28 cellular contexts compared by ENCODE assay signal in genomic region chr6:149218915-149219314, GRCh38.
A peak's percentile ranks its signal among the peaks of the same experiment; 100 is the strongest.
DNase-seq lines count a peak whose midpoint lies in the region; ATAC-seq and TF ChIP-seq lines count a peak whose summit lies in the region.
"Had no signal": no experiment of that assay in that cellular context is flagged by ENCODE, and none has a peak within 500 bp of the region (broad histone marks: within the 10 kb centered on the region; RNA-seq: fewer than 3 reads in every experiment).

No MANE protein-coding gene starts in this region.

- peaks cover 6% of the 10 kb centered on the region for H3K4me1 ChIP-seq in Caco-2
- H3K4me1 ChIP-seq: gastrocnemius medialis had no signal

- CTCF ChIA-PET in activated CD4-positive, alpha-beta memory T cell treated with anti-CD3 and anti-CD28 coated beads, Interleukin-2, amount 10 ng/mL, durations not matched to agents 7 days and 5 days (lab: Charles Lee), result no interaction called here
- CTCF ChIA-PET in Caco-2 (lab: Charles Lee), result no interaction called here

- BruUV-seq in Caco-2 (replicated peaks; lab: Mats Ljungman, UMichigan), result no TSS peak

- no peak for ATAC-seq in natural killer cell treated with Interleukin-12 subunit alpha and Interleukin-12 subunit beta and Interleukin-15 and Interleukin-18, amount 100 ng/mL, for 72 hours
- ATAC-seq in natural killer cell, result no peak
- ATAC-seq in stimulated activated memory B cell treated with anti-CD40 and anti-IgM and Interleukin-4, amounts not matched to agents 10 μg/mL and 1 μg/mL and 100 μg/mL, for 72 hours, result peak; percentile 71
- ATAC-seq: body of pancreas; gastrocnemius medialis; HepG2; left cardiac atrium; naive thymus-derived CD8-positive, alpha-beta T cell had no signal

- peak overlapping the region; percentile 78 for H3K27ac Mint-ChIP-seq in natural killer cell treated with Interleukin-12 subunit alpha and Interleukin-12 subunit beta and Interleukin-15 and Interleukin-18, amount 100 ng/mL, for 72 hours
- H3K27ac Mint-ChIP-seq in natural killer cell, result no peak overlapping the region
- peak overlapping the region; percentile 63 for H3K27ac Mint-ChIP-seq in activated CD4-positive, alpha-beta memory T cell treated with anti-CD3 and anti-CD28 coated beads, Interleukin-2, amount 10 ng/mL, durations not matched to agents 7 days and 5 days
- H3K27ac Mint-ChIP-seq in brain, result peak overlapping the region in 3 of 5 experiments; percentile 14 to 96 (median 46)
- H3K27ac Mint-ChIP-seq in stimulated activated memory B cell treated with anti-CD40 and anti-IgM and Interleukin-4, amounts not matched to agents 10 μg/mL and 1 μg/mL and 100 μg/mL, for 72 hours, result peak overlapping the region; percentile 87
- H3K27ac Mint-ChIP-seq in Caco-2 (ENCODE audit: unreplicated experiment), result no peak overlapping the region

- intact Hi-C loops in natural killer cell (cut with micrococcal nuclease), result no loop called here
- intact Hi-C loops in Caco-2 (cut with micrococcal nuclease; ENCODE audit: unreplicated experiment), result no loop called here

- no peaks in the 10 kb centered on the region for H3K36me3 ChIP-seq in Caco-2 (ENCODE audit: control insufficient read depth, insufficient read depth, low read length)
- H3K36me3 ChIP-seq: gastrocnemius medialis had no signal

- no peak for TF ChIP-seq CTCF in natural killer cell (IDR thresholded peaks at IDR 0.05)
- TF ChIP-seq CTCF in brain (conservative IDR thresholded peaks at IDR 0.05), result no peak
- no peak for TF ChIP-seq CTCF in Caco-2 (IDR thresholded peaks at IDR 0.05; ENCODE audit: insufficient read depth in 1 of 2, low read depth in 1 of 2, low read length in 1 of 2, severe bottlenecking in 1 of 2, unreplicated experiment in 1 of 2)

- H3K27me3 Mint-ChIP-seq in natural killer cell treated with Interleukin-12 subunit alpha and Interleukin-12 subunit beta and Interleukin-15 and Interleukin-18, amount 100 ng/mL, for 72 hours, result no peaks in the 10 kb centered on the region
- H3K27me3 Mint-ChIP-seq in natural killer cell (ENCODE audit: low read depth in 2 of 2), result no peaks in the 10 kb centered on the region
- no peaks in the 10 kb centered on the region for H3K27me3 Mint-ChIP-seq in activated CD4-positive, alpha-beta memory T cell treated with anti-CD3 and anti-CD28 coated beads, Interleukin-2, amount 10 ng/mL, durations not matched to agents 7 days and 5 days
- no peaks in the 10 kb centered on the region for H3K27me3 Mint-ChIP-seq in brain
- no peaks in the 10 kb centered on the region for H3K27me3 Mint-ChIP-seq in stimulated activated memory B cell treated with anti-CD40 and anti-IgM and Interleukin-4, amounts not matched to agents 10 μg/mL and 1 μg/mL and 100 μg/mL, for 72 hours
- no peaks in the 10 kb centered on the region for H3K27me3 Mint-ChIP-seq in Caco-2 (ENCODE audit: insufficient read depth, unreplicated experiment)
- H3K27me3 Mint-ChIP-seq: naive thymus-derived CD8-positive, alpha-beta T cell had no signal

- H3K4me3 Mint-ChIP-seq in natural killer cell treated with Interleukin-12 subunit alpha and Interleukin-12 subunit beta and Interleukin-15 and Interleukin-18, amount 100 ng/mL, for 72 hours, result peak overlapping the region; percentile 40
- H3K4me3 Mint-ChIP-seq in natural killer cell (no peak overlapping the region), brain (peak overlapping the region in 2 of 5 experiments; percentile 23 to 67), Caco-2 (ENCODE audit: unreplicated experiment) (no peak overlapping the region)
- H3K4me3 Mint-ChIP-seq in activated CD4-positive, alpha-beta memory T cell treated with anti-CD3 and anti-CD28 coated beads, Interleukin-2, amount 10 ng/mL, durations not matched to agents 7 days and 5 days, result no peak overlapping the region
- H3K4me3 Mint-ChIP-seq in stimulated activated memory B cell treated with anti-CD40 and anti-IgM and Interleukin-4, amounts not matched to agents 10 μg/mL and 1 μg/mL and 100 μg/mL, for 72 hours, result peak overlapping the region; percentile 50
- H3K4me3 Mint-ChIP-seq: naive thymus-derived CD8-positive, alpha-beta T cell had no signal

- H3K36me3 Mint-ChIP-seq in natural killer cell treated with Interleukin-12 subunit alpha and Interleukin-12 subunit beta and Interleukin-15 and Interleukin-18, amount 100 ng/mL, for 72 hours, result no peaks in the 10 kb centered on the region
- H3K36me3 Mint-ChIP-seq in natural killer cell (no peaks in the 10 kb centered on the region), brain (no peaks in the 10 kb centered on the region), Caco-2 (ENCODE audit: insufficient read depth, unreplicated experiment) (no peaks in the 10 kb centered on the region)
- H3K36me3 Mint-ChIP-seq in activated CD4-positive, alpha-beta memory T cell treated with anti-CD3 and anti-CD28 coated beads, Interleukin-2, amount 10 ng/mL, durations not matched to agents 7 days and 5 days (ENCODE audit: low read depth), result peaks cover 43% of the 10 kb centered on the region
- H3K36me3 Mint-ChIP-seq in stimulated activated memory B cell treated with anti-CD40 and anti-IgM and Interleukin-4, amounts not matched to agents 10 μg/mL and 1 μg/mL and 100 μg/mL, for 72 hours, result no peaks in the 10 kb centered on the region

- H3K27me3 ChIP-seq in Caco-2 (replicated peaks; ENCODE audit: control insufficient read depth, insufficient read depth, low read length), result no peaks in the 10 kb centered on the region
- H3K27me3 ChIP-seq: body of pancreas, gastrocnemius medialis, testis had no signal

- peaks cover 15 to 25% of the 10 kb centered on the region in 2 donors for H3K4me1 Mint-ChIP-seq in natural killer cell treated with Interleukin-12 subunit alpha and Interleukin-12 subunit beta and Interleukin-15 and Interleukin-18, amount 100 ng/mL, for 72 hours (ENCODE audit: low read depth in 2 of 2)
- H3K4me1 Mint-ChIP-seq in natural killer cell (no peaks in the 10 kb centered on the region), brain (peaks cover 45% of the 10 kb centered on the region), Caco-2 (ENCODE audit: low read depth, unreplicated experiment) (peaks cover 4% of the 10 kb centered on the region)
- peaks cover 43% of the 10 kb centered on the region for H3K4me1 Mint-ChIP-seq in activated CD4-positive, alpha-beta memory T cell treated with anti-CD3 and anti-CD28 coated beads, Interleukin-2, amount 10 ng/mL, durations not matched to agents 7 days and 5 days
- peaks cover 11% of the 10 kb centered on the region for H3K4me1 Mint-ChIP-seq in stimulated activated memory B cell treated with anti-CD40 and anti-IgM and Interleukin-4, amounts not matched to agents 10 μg/mL and 1 μg/mL and 100 μg/mL, for 72 hours

- no peaks in the 10 kb centered on the region for H3K9me3 Mint-ChIP-seq in natural killer cell treated with Interleukin-12 subunit alpha and Interleukin-12 subunit beta and Interleukin-15 and Interleukin-18, amount 100 ng/mL, for 72 hours
- H3K9me3 Mint-ChIP-seq in natural killer cell, result no peaks in the 10 kb centered on the region
- peaks cover 7% of the 10 kb centered on the region for H3K9me3 Mint-ChIP-seq in activated CD4-positive, alpha-beta memory T cell treated with anti-CD3 and anti-CD28 coated beads, Interleukin-2, amount 10 ng/mL, durations not matched to agents 7 days and 5 days
- H3K9me3 Mint-ChIP-seq in brain, result no peaks in the 10 kb centered on the region
- H3K9me3 Mint-ChIP-seq in stimulated activated memory B cell treated with anti-CD40 and anti-IgM and Interleukin-4, amounts not matched to agents 10 μg/mL and 1 μg/mL and 100 μg/mL, for 72 hours, result no peaks in the 10 kb centered on the region
- no peaks in the 10 kb centered on the region for H3K9me3 Mint-ChIP-seq in Caco-2 (ENCODE audit: unreplicated experiment)

- no peak for DNase-seq in natural killer cell treated with Interleukin-12 subunit alpha and Interleukin-12 subunit beta and Interleukin-15 and Interleukin-18, amount 100 ng/mL, for 72 hours (ENCODE audit: low spot score)
- no peak for DNase-seq in natural killer cell
- no peak for DNase-seq in activated CD4-positive, alpha-beta memory T cell treated with anti-CD3 and anti-CD28 coated beads, Interleukin-2, amount 10 ng/mL, durations not matched to agents 7 days and 5 days
- DNase-seq in AML-193 (lab: John Stamatoyannopoulos, UW), result no peak
- no peak for DNase-seq in Caco-2
- no peak for DNase-seq in pons (ENCODE audit: low spot score)
- DNase-seq: activated CD4-positive, CD25-positive, alpha-beta regulatory T cell treated with anti-CD3 and anti-CD28 coated beads, Interleukin-2, amount 50 U/mL, for 72 hours; activated effector memory CD4-positive, alpha-beta T cell treated with anti-CD3 and anti-CD28 coated beads, Interleukin-2, amount 50 U/mL, for 16 hours; body of pancreas; C1 segment of cervical spinal cord; Calu3; DMS79; gastrocnemius medialis; GDM1; GM23248; hippocampal formation; left cardiac atrium; MM.1S; naive thymus-derived CD8-positive, alpha-beta T cell; NCI-H1417 treated with DMSO at 0.1 percent for 48 hours; NCI-H2029 treated with DMSO at 0.1 percent for 48 hours; NCI-H526; stimulated activated naive CD4-positive, alpha-beta T cell treated with Interleukin-2 at 50 U/mL for 16 hours; testis had no signal

- no peaks in the 10 kb centered on the region for H3K9me3 ChIP-seq in Caco-2
- H3K9me3 ChIP-seq: body of pancreas, gastrocnemius medialis, testis had no signal

- H3K4me3 ChIP-seq in Caco-2 (ENCODE audit: low read depth, low read length), result no peak overlapping the region
- H3K4me3 ChIP-seq: body of pancreas, gastrocnemius medialis, GM23248, lung, testis had no signal

- POLR2A ChIA-PET in activated CD4-positive, alpha-beta memory T cell treated with anti-CD3 and anti-CD28 coated beads, Interleukin-2, amount 10 ng/mL, durations not matched to agents 7 days and 5 days (lab: Charles Lee), result interaction anchor here (1.5 to 10.6 kb wide), 3 partner anchors 65 to 125 kb away, joined by 4 to 68 read pairs (median 5); partner anchors contain the start of gene TAB2
- POLR2A ChIA-PET in Caco-2 (lab: Charles Lee), result no interaction called here

Comparison
In these comparisons a context has a peak if more than half of its experiments do, and no peak if none do; other contexts are left out.
1. H3K27ac Mint-ChIP-seq: peak in natural killer cell treated with Interleukin-12 subunit alpha and Interleukin-12 subunit beta and Interleukin-15 and Interleukin-18, amount 100 ng/mL, for 72 hours (2 of 2), activated CD4-positive, alpha-beta memory T cell treated with anti-CD3 and anti-CD28 coated beads, Interleukin-2, amount 10 ng/mL, durations not matched to agents 7 days and 5 days (single experiment), brain (3 of 5) and stimulated activated memory B cell treated with anti-CD40 and anti-IgM and Interleukin-4, amounts not matched to agents 10 μg/mL and 1 μg/mL and 100 μg/mL, for 72 hours (single experiment); none in natural killer cell (0 of 2) and Caco-2 (single experiment).
2. H3K4me3 Mint-ChIP-seq: peak in natural killer cell treated with Interleukin-12 subunit alpha and Interleukin-12 subunit beta and Interleukin-15 and Interleukin-18, amount 100 ng/mL, for 72 hours (single experiment) and stimulated activated memory B cell treated with anti-CD40 and anti-IgM and Interleukin-4, amounts not matched to agents 10 μg/mL and 1 μg/mL and 100 μg/mL, for 72 hours (single experiment); none in natural killer cell (single experiment), activated CD4-positive, alpha-beta memory T cell treated with anti-CD3 and anti-CD28 coated beads, Interleukin-2, amount 10 ng/mL, durations not matched to agents 7 days and 5 days (single experiment) and Caco-2 (single experiment).